In genomic region chr6:22829070-22829469, GRCh38 we compare ENCODE assay signal across 1 cellular context.
TF ChIP-seq lines count a peak whose summit lies in the region.

No MANE protein-coding gene starts in this region.

TF ChIP-seq in A549, 52 proteins besides CTCF, POLR2A, EP300 and RAD21 (continued from another document):
- TF ChIP-seq, protein P1, sequence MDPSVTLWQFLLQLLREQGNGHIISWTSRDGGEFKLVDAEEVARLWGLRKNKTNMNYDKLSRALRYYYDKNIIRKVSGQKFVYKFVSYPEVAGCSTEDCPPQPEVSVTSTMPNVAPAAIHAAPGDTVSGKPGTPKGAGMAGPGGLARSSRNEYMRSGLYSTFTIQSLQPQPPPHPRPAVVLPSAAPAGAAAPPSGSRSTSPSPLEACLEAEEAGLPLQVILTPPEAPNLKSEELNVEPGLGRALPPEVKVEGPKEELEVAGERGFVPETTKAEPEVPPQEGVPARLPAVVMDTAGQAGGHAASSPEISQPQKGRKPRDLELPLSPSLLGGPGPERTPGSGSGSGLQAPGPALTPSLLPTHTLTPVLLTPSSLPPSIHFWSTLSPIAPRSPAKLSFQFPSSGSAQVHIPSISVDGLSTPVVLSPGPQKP (IDR thresholded peaks at IDR 0.05; ENCODE audit: low read depth, low read length), result no peak
